In the genomic region with DNA sequence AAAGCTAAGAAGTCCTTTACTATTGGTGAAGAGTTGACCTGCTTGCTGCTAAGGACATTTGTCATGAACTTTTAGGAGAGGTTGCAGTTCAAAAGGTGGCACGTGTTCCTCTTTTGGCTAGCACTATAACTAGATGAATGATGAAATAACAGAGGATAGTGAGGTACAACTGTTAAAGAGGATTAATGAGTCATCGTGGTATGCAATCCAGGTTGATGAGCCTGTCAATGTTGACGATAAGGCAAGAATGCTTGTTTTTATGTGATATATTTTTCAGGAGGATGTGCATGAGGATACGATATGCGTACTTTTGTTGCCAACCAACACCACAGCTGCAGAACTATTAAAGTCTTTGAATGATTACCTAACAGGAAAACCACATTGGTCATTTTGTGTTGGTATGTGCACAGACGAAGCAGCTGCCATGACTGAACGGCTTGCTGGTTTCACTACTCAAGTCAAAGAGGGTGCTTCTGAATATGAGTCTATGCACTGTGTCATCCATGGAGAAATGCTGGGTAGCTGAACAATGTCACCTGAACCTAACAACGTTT, we compare ENCODE assay signal across 8 cellular contexts. TPM values are rescaled to one million over a fixed set of nuclear protein-coding genes. Genes with fewer than 3 reads are reported as not detected.
DNase-seq lines count a peak whose midpoint lies in the region; ATAC-seq and TF ChIP-seq lines count a peak whose summit lies in the region.

No MANE protein-coding gene starts in this region.

- H4K20me1 ChIP-seq in PC-3 (ENCODE audit: low read length), result 0 out of 2 replicates have a peak, but pooled peaks cover 7% of the 10 kb centered on the region

- TF ChIP-seq CTCF in AG04450 (IDR thresholded peaks at IDR 0.05; ENCODE audit: low read depth, low read length), result no peak
- TF ChIP-seq CTCF in PC-3 (conservative IDR thresholded peaks at IDR 0.05; ENCODE audit: low read depth, low read length), result no peak

- POLR2A ChIA-PET in AG04450 (lab: Yijun Ruan, JAX), result interaction anchor here (0.7 to 0.9 kb wide), 2 partner anchors 11 to 538 kb away, joined by 4 read pairs; a partner anchor contains a TSS
- POLR2A ChIA-PET in PC-3 (lab: Charles Lee; ENCODE audit: unreplicated experiment), result no interaction called here

- no TSS peak for BruUV-seq in PC-3 (replicated peaks; lab: Mats Ljungman, UMichigan)

- intact Hi-C loops in PC-3 (cut with micrococcal nuclease), result no loop called here

- DNase-seq in AG04450 (ENCODE audit: low read depth, low spot score) (peak; percentile 70), PC-3 (peak; percentile 77), amniotic epithelial cell (ENCODE audit: low read depth) (peak; percentile 95), skeletal muscle cell (ENCODE audit: low read depth) (peak; percentile 91), NCI-H1105 treated with DMSO at 0.1 percent for 48 hours (lab: John Stamatoyannopoulos, UW) (no peak), NCI-H2171 treated with DMSO at 0.1 percent for 48 hours (lab: John Stamatoyannopoulos, UW) (no peak)

- ATAC-seq in GM18858 (IDR thresholded peaks at IDR 0.05; ENCODE audit: unreplicated experiment) (peak; percentile 98), HG03025 (IDR thresholded peaks at IDR 0.05; ENCODE audit: low FRiP score, unreplicated experiment) (peak; percentile 99), PC-3 (peak; percentile 82)

- no peaks in the 10 kb centered on the region for H3K27me3 ChIP-seq in AG04450 (ENCODE audit: control insufficient read depth, insufficient read depth, low read length)
- H3K27me3 ChIP-seq in PC-3 (ENCODE audit: low read length), result no peaks in the 10 kb centered on the region

- H3K9me2 ChIP-seq in PC-3 (replicated peaks; ENCODE audit: low read length), result no peaks in the 10 kb centered on the region

- H3K36me3 ChIP-seq in PC-3 (ENCODE audit: low read depth, low read length), result no peaks in the 10 kb centered on the region; the same call in 1 of the 2 replicates

- H3K4me3 ChIP-seq in AG04450 (ENCODE audit: low read depth, low read length) (0 out of 2 replicates have a peak overlapping the region, but pooled peaks have one; percentile 5), PC-3 (ENCODE audit: low read length) (peak overlapping the region; percentile 18; the same call in 1 of the 2 replicates), skeletal muscle cell (ENCODE audit: low read depth, low read length) (no peak overlapping the region)

- no peak overlapping the region for H3K9ac ChIP-seq in PC-3 (ENCODE audit: low read length)

- no peak overlapping the region for H2AFZ ChIP-seq in PC-3 (ENCODE audit: low read length)

- no peaks in the 10 kb centered on the region for H3F3A ChIP-seq in PC-3 (ENCODE audit: low read length, unreplicated experiment)

- peaks cover 15% of the 10 kb centered on the region for H3K4me1 ChIP-seq in PC-3 (ENCODE audit: insufficient read depth, low read length)

- no peaks in the 10 kb centered on the region for H3K9me3 ChIP-seq in AG04450 (ENCODE audit: control insufficient read depth, insufficient read depth, low read length)
- H3K9me3 ChIP-seq in PC-3 (ENCODE audit: low read length), result no peaks in the 10 kb centered on the region

- H3K4me2 ChIP-seq in PC-3 (ENCODE audit: low read length), result peak overlapping the region; percentile 61

- CTCF ChIA-PET in AG04450 (lab: Charles Lee), result no interaction called here
- CTCF ChIA-PET in PC-3 (lab: Charles Lee), result no interaction called here

- H3K79me2 ChIP-seq in PC-3 (ENCODE audit: low read length), result peaks cover 54% of the 10 kb centered on the region

- H3K27ac ChIP-seq in AG04450 (ENCODE audit: low read depth, low read length) (peak overlapping the region; percentile 65), PC-3 (ENCODE audit: low read length) (peak overlapping the region; percentile 4; the same call in 1 of the 2 replicates)

RNA-seq across cellular contexts. Expression of a gene that starts 10.6 kb away (rescaled TPM):
- polyA plus RNA-seq in AG04450 (2011; rRNA removed), result 1.0 and 1.8 TPM in 2 replicates
- polyA minus RNA-seq in AG04450 (2011; rRNA and poly(A)+ RNA removed), result 7.1 and 9.3 TPM in 2 replicates
- total RNA-seq in PC-3 (2014; rRNA removed), result 11.6 and 14.0 TPM in 2 replicates

RNA-seq across cellular contexts. Expression of a gene that starts 24.5 kb away (rescaled TPM):
- not detected in 2 replicates for polyA plus RNA-seq in AG04450 (2011; rRNA removed)
- polyA minus RNA-seq in AG04450 (2011; rRNA and poly(A)+ RNA removed), result not detected in 2 replicates
- not detected in 2 replicates for total RNA-seq in PC-3 (2014; rRNA removed)

Comparison
In these comparisons a context has a peak if more than half of its experiments do, and no peak if none do; other contexts are left out.
1. DNase-seq: peak in AG04450 (single experiment), PC-3 (single experiment), amniotic epithelial cell (single experiment) and skeletal muscle cell (single experiment); none in NCI-H1105 treated with DMSO at 0.1 percent for 48 hours (single experiment) and NCI-H2171 treated with DMSO at 0.1 percent for 48 hours (single experiment).
2. Peak in every context shown above with its lines, with median percentiles within 50 percentile points of each other: ATAC-seq.